ENCODE assay signal across 9 cellular contexts in the genomic region with DNA sequence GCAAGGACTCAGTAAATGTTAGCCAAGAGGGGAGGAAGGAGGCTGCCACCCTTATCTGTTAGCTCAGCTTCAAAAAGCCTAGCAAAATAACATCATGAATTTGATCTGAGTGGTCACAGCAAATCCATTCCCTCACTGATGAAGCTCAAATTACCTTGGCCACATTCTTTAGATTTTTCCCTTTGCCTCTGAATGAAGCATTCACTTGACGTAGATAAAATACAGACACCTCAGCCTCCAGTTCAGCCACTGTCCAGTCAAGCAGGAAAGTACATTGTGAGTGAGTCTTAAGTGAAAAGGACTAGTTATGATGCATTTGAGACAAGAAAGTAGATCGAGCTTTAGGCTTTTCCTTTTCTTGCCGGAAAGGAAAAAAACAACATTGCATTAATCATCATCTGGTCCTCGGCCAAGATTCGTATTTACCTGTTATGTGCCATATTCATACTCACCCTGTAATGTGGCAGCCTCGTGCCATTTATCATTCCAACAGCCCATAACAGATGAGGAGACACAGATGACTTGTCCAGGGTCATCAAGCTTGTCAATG.
A peak's percentile ranks its signal among the peaks of the same experiment; 100 is the strongest.
DNase-seq lines count a peak whose midpoint lies in the region; ATAC-seq, FAIRE-seq and TF ChIP-seq lines count a peak whose summit lies in the region.
"Had no signal": no experiment of that assay in that cellular context is flagged by ENCODE, and none has a peak within 500 bp of the region (broad histone marks: within the 10 kb centered on the region; RNA-seq: fewer than 3 reads in every experiment).

No MANE protein-coding gene starts in this region.

- DNase-seq in right cardiac atrium (no peak), Right ventricle myocardium superior (no peak), astrocyte of the cerebellum (ENCODE audit: low read depth) (peak; percentile 87), kidney tubule cell (ENCODE audit: low spot score) (peak; percentile 95), urothelium cell line (ENCODE audit: low spot score) (peak; percentile 78), mucosa of gallbladder (ENCODE audit: low spot score) (no peak), SKM-1 (lab: John Stamatoyannopoulos, UW; ENCODE audit: unreplicated experiment) (no peak), SIG-M5 (lab: John Stamatoyannopoulos, UW) (no peak)
- DNase-seq: SHP77 treated with DMSO at 0.1 percent for 48 hours had no signal

- H3K27me3 ChIP-seq in right cardiac atrium (ENCODE audit: control insufficient read depth, insufficient read depth) = no peaks in the 10 kb centered on the region

- no peak for ATAC-seq in right cardiac atrium
- ATAC-seq in Right ventricle myocardium superior (ENCODE audit: poor library complexity) = no peak

- peaks cover 12% of the 10 kb centered on the region for H3K4me1 ChIP-seq in right cardiac atrium (ENCODE audit: control insufficient read depth, insufficient read depth, low read length)

- TF ChIP-seq CTCF in astrocyte of the cerebellum (IDR thresholded peaks at IDR 0.05; ENCODE audit: low read depth, low read length, missing control alignments) = no peak

- no peak overlapping the region for H3K4me3 ChIP-seq in right cardiac atrium (ENCODE audit: low read length)
- no peak overlapping the region for H3K4me3 ChIP-seq in astrocyte of the cerebellum (ENCODE audit: low read depth, low read length)

- peak; percentile 58 for FAIRE-seq in urothelium cell line (lab: Jason Lieb, UNC)

- WGBS in right cardiac atrium = 61% methylated on average over 6 of the region's 6 CpGs

- H3K27ac ChIP-seq in right cardiac atrium (ENCODE audit: low read length) = peak overlapping the region; percentile 42

- intact Hi-C loops in right cardiac atrium (cut with DNase I) = no loop called here
- intact Hi-C loops in Right ventricle myocardium superior (cut with DNase I) = no loop called here

- in situ Hi-C loops in astrocyte of the cerebellum (cut with HindIII; ENCODE audit: low sequenced_read_pairs) = no loop called here

- H3K9me3 ChIP-seq in right cardiac atrium (ENCODE audit: control insufficient read depth, low read length) = no peaks in the 10 kb centered on the region

Comparison
In these comparisons a context has a peak if more than half of its experiments do, and no peak if none do; other contexts are left out.
1. DNase-seq: peak in astrocyte of the cerebellum (single experiment), kidney tubule cell (single experiment) and urothelium cell line (single experiment); none in right cardiac atrium (0 of 3), Right ventricle myocardium superior (single experiment), mucosa of gallbladder (single experiment), SKM-1 (single experiment) and SIG-M5 (single experiment).